ENCODE assay signal across 30 cellular contexts in the genomic region with DNA sequence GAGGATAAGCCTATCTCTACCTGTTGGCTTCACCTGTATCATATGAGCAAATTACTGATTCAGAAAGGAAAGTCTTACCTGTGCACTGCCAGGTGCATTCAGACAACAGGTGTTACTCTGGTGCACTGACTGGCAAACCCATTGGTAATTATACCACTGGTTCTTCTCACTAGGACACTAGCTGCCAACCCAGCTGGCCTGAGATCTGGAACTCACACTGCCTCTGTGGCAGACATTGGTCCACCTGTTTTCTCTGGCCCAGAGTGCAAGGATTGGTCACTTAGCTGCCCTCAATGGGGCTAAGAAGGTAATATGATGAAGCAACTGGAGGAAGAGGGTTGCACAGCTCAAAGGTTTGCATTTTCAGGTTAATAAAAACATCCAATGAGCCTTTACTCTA.
"Had no signal": no experiment of that assay in that cellular context is flagged by ENCODE, and none has a peak within 500 bp of the region (broad histone marks: within the 10 kb centered on the region; RNA-seq: fewer than 3 reads in every experiment).

No MANE protein-coding gene starts in this region.

- H3K27me3 Mint-ChIP-seq: dendritic cell treated with granulocyte-macrophage colony-stimulating factor and Interleukin-4, amounts not matched to agents 40 ng/mL and 50 ng/mL, for 4 days; type B pancreatic cell had no signal

- H3K4me3 Mint-ChIP-seq: dendritic cell treated with granulocyte-macrophage colony-stimulating factor and Interleukin-4, amounts not matched to agents 40 ng/mL and 50 ng/mL, for 4 days; mesothelial cell of epicardium; naive thymus-derived CD8-positive, alpha-beta T cell; nephron progenitor cell; stimulated activated effector memory CD8-positive, alpha-beta T cell treated with anti-CD3 and anti-CD28 coated beads, Interleukin-12 subunit alpha, Interleukin-12 subunit beta, amount 100 ng/mL, for 72 hours; type B pancreatic cell had no signal

- FAIRE-seq: endothelial cell of umbilical vein, islet of Langerhans had no signal

- H3K9me3 ChIP-seq: colonic mucosa, esophagus squamous epithelium, heart right ventricle, left lung, ovary, psoas muscle, sigmoid colon, testis, tibial artery had no signal

- H3K36me3 Mint-ChIP-seq: mesothelial cell of epicardium; stimulated activated effector memory CD8-positive, alpha-beta T cell treated with anti-CD3 and anti-CD28 coated beads, Interleukin-12 subunit alpha, Interleukin-12 subunit beta, amount 100 ng/mL, for 72 hours; type B pancreatic cell had no signal

- H3K9me3 Mint-ChIP-seq: mesothelial cell of epicardium, type B pancreatic cell had no signal

- DNase-seq: colonic mucosa; effector memory CD4-positive, alpha-beta T cell; esophagus squamous epithelium; foreskin melanocyte; glutamatergic neuron; heart right ventricle; hippocampal formation; left cardiac atrium; left lung; mesenchymal stem cell; naive thymus-derived CD8-positive, alpha-beta T cell; nephron progenitor cell; nucleus accumbens; ovary; posterior cingulate gyrus; psoas muscle; right cardiac atrium; sigmoid colon; stimulated activated CD4-positive, alpha-beta T cell treated with anti-CD3 and anti-CD28 coated beads, Interleukin-2, amount 100 ng/mL, for 24 hours; stimulated activated CD4-positive, alpha-beta T cell treated with anti-CD3 and anti-CD28 coated beads, Interleukin-4, amount 100 ng/mL, for 24 hours; stimulated activated naive CD4-positive, alpha-beta T cell treated with Interleukin-2 at 50 U/mL for 16 hours; substantia nigra; testis; tibial artery had no signal

- H3K27me3 ChIP-seq: colonic mucosa, esophagus squamous epithelium, heart right ventricle, left lung, ovary, sigmoid colon, testis, tibial artery had no signal

- H3K36me3 ChIP-seq: colonic mucosa, esophagus squamous epithelium, heart right ventricle, left lung, ovary, sigmoid colon, tibial artery had no signal

- H3K4me3 ChIP-seq: colonic mucosa, esophagus squamous epithelium, heart right ventricle, left lung, ovary, psoas muscle, sigmoid colon, testis, tibial artery had no signal

- H3K27ac Mint-ChIP-seq: dendritic cell treated with granulocyte-macrophage colony-stimulating factor and Interleukin-4, amounts not matched to agents 40 ng/mL and 50 ng/mL, for 4 days; mesothelial cell of epicardium; naive thymus-derived CD8-positive, alpha-beta T cell; nephron progenitor cell; stimulated activated effector memory CD8-positive, alpha-beta T cell treated with anti-CD3 and anti-CD28 coated beads, Interleukin-12 subunit alpha, Interleukin-12 subunit beta, amount 100 ng/mL, for 72 hours; type B pancreatic cell had no signal

- H3K27ac ChIP-seq: colonic mucosa, esophagus squamous epithelium, heart right ventricle, left lung, ovary, psoas muscle, sigmoid colon, testis, tibial artery had no signal

- H3K4me1 Mint-ChIP-seq: nephron progenitor cell had no signal

- H3K4me1 ChIP-seq: colonic mucosa, left lung, psoas muscle, sigmoid colon, testis, tibial artery had no signal
